1 cellular context compared by ENCODE assay signal in the genomic region with DNA sequence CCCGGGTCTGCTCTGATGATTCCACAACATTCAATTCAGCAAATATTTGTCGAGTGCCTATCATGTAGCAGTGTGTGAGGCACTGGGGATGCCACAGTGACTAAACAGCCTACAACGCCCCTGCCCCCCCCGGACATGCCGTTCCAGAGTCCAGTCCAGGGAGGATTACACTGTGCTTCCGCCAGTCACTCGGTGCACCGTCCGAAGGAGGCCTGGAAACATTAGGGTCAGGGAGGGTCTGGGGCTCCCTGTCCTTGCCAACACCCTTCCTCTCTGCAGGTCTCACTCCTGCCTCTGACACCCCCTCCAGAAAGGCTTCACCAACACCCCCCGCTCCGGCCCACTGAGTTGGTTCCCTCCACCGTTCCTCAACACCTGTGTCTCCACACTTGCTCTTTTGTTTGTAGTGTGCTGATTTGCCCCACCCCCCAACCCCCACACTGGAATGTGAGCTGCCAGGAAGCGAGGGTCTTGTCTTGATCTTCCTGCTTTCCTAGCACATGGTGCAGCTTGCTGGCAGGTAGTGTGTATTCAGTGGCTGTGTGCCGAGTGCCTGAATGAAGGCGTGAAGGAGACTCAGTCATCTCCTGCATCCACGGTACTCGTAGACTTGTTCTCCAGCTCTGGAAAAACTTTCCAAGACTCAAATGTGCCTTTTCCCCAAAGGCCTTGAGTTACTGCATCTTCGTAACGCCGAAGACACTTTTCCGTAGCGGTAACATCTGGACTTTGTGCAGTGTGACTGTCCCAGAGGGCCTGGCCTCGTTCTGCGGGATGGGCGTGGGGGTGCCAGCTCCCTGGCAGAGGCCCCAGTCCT.
TF ChIP-seq lines count a peak whose summit lies in the region.

No MANE protein-coding gene starts in this region.

TF ChIP-seq in K562, 482 proteins besides CTCF, POLR2A, EP300 and RAD21:
- peak; percentile 48 for TF ChIP-seq PRDM10 (IDR thresholded peaks at IDR 0.05; ENCODE audit: partially characterized antibody)
- TF ChIP-seq PHB (CRISPR knock-in tag; IDR thresholded peaks at IDR 0.05): no peak
- TF ChIP-seq ZNF740 (CRISPR knock-in tag; IDR thresholded peaks at IDR 0.05): peak; percentile 73; the same call in 1 of the 2 replicates
- TF ChIP-seq ZNF740 (tag; IDR thresholded peaks at IDR 0.05): no peak
